8 cellular contexts compared by ENCODE assay signal in the genomic region with DNA sequence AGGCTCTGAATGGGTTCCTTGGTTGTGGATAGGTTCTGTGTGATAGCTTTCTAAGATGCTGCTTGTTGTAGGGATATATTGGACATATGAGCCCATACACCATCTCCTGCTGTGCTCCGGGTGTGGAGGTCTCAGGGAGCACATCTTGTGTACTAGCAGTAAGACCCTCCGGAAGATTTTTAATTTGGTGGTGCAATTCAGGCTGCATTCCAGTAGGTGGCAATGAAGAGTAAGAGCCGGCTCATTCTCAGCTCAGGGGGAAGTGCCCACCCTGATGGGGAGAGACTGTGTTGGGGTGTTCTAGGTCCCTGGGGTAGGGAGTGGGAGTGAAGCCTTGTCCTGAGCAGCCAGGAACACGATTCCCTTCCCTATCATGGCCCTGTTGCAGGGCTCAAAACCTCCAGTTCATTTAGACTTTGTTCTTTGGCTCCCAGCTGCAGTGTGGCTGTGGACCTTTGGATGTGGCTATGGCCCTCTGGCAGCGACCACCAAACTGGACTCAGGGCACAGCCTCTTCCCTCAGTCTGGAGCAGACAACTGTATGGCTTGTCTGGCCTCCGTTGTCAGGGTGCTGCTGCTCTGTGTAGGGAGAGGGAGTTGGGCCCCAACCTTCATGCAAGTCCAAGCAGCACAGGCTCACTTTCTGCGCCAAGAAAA.
DNase-seq lines count a peak whose midpoint lies in the region; ATAC-seq, FAIRE-seq and TF ChIP-seq lines count a peak whose summit lies in the region.

No MANE protein-coding gene starts in this region.

- no peaks in the 10 kb centered on the region for H3K4me1 ChIP-seq in endodermal cell (ENCODE audit: control insufficient read depth, insufficient read depth, low read length)

- no peaks in the 10 kb centered on the region for H3K4me1 Mint-ChIP-seq in activated naive CD8-positive, alpha-beta T cell treated with anti-CD3 and anti-CD28 coated beads for 36 hours
- H3K4me1 Mint-ChIP-seq in activated naive CD8-positive, alpha-beta T cell treated with anti-CD3 and anti-CD28 coated beads, Interleukin-2, amount 50 U/mL, for 24 hours: no peaks in the 10 kb centered on the region
- no peaks in the 10 kb centered on the region for H3K4me1 Mint-ChIP-seq in endodermal cell

- peaks cover 16% of the 10 kb centered on the region for H3K27me3 Mint-ChIP-seq in activated naive CD8-positive, alpha-beta T cell treated with anti-CD3 and anti-CD28 coated beads for 36 hours
- H3K27me3 Mint-ChIP-seq in activated naive CD8-positive, alpha-beta T cell treated with anti-CD3 and anti-CD28 coated beads, Interleukin-2, amount 50 U/mL, for 24 hours: peaks cover 14% of the 10 kb centered on the region
- H3K27me3 Mint-ChIP-seq in endodermal cell (ENCODE audit: insufficient read depth): no peaks in the 10 kb centered on the region

- no peak overlapping the region for H3K27ac ChIP-seq in endodermal cell (ENCODE audit: low read depth, low read length)

- 36 to 64% methylated on average over 3 to 7 of the region's 7 CpGs for WGBS in endodermal cell (ENCODE audit: insufficient coverage in 1 of 2, insufficient read length in 1 of 2), 2 experiments

- H3K9me3 ChIP-seq in MG63 (no peaks in the 10 kb centered on the region), endodermal cell (ENCODE audit: control insufficient read depth, low read length) (no peaks in the 10 kb centered on the region)

- no peak for ATAC-seq in activated naive CD8-positive, alpha-beta T cell treated with anti-CD3 and anti-CD28 coated beads, Interleukin-2, amount 50 U/mL, for 24 hours

- H3K36me3 ChIP-seq in MG63: no peaks in the 10 kb centered on the region
- H3K36me3 ChIP-seq in endodermal cell (ENCODE audit: control insufficient read depth, insufficient read depth, low read length): no peaks in the 10 kb centered on the region

- no peak overlapping the region for H3K4me3 Mint-ChIP-seq in activated naive CD8-positive, alpha-beta T cell treated with anti-CD3 and anti-CD28 coated beads for 36 hours
- H3K4me3 Mint-ChIP-seq in activated naive CD8-positive, alpha-beta T cell treated with anti-CD3 and anti-CD28 coated beads, Interleukin-2, amount 50 U/mL, for 24 hours: no peak overlapping the region
- no peak overlapping the region for H3K4me3 Mint-ChIP-seq in endodermal cell

- no peak for FAIRE-seq in RCC 7860 (lab: Jason Lieb, UNC)

- TF ChIP-seq CTCF in endodermal cell (conservative IDR thresholded peaks at IDR 0.05) (peak; percentile 85), retinal pigment epithelial cell (conservative IDR thresholded peaks at IDR 0.05; ENCODE audit: low read depth, low read length) (peak; percentile 76)

- H3K36me3 Mint-ChIP-seq in activated naive CD8-positive, alpha-beta T cell treated with anti-CD3 and anti-CD28 coated beads for 36 hours: no peaks in the 10 kb centered on the region
- H3K36me3 Mint-ChIP-seq in activated naive CD8-positive, alpha-beta T cell treated with anti-CD3 and anti-CD28 coated beads, Interleukin-2, amount 50 U/mL, for 24 hours (ENCODE audit: low read depth): no peaks in the 10 kb centered on the region
- H3K36me3 Mint-ChIP-seq in endodermal cell (ENCODE audit: low read depth): no peaks in the 10 kb centered on the region

- peak; percentile 1 for DNase-seq in activated naive CD8-positive, alpha-beta T cell treated with anti-CD3 and anti-CD28 coated beads for 36 hours
- no peak for DNase-seq in activated naive CD8-positive, alpha-beta T cell treated with anti-CD3 and anti-CD28 coated beads, Interleukin-2, amount 50 U/mL, for 24 hours
- DNase-seq in MG63 (peak; percentile 3), endodermal cell (peak; percentile 74), retinal pigment epithelial cell (ENCODE audit: low read depth) (no peak), DMS79 treated with DMSO at 0.1 percent for 48 hours (lab: John Stamatoyannopoulos, UW) (no peak), A172 (ENCODE audit: low spot score) (no peak), RCC 7860 (ENCODE audit: low spot score) (no peak)

- no peak overlapping the region for H3K27ac Mint-ChIP-seq in activated naive CD8-positive, alpha-beta T cell treated with anti-CD3 and anti-CD28 coated beads for 36 hours
- no peak overlapping the region for H3K27ac Mint-ChIP-seq in activated naive CD8-positive, alpha-beta T cell treated with anti-CD3 and anti-CD28 coated beads, Interleukin-2, amount 50 U/mL, for 24 hours
- H3K27ac Mint-ChIP-seq in endodermal cell: no peak overlapping the region

- no peak overlapping the region for H3K9ac ChIP-seq in endodermal cell (ENCODE audit: extremely low read depth, low read length, poor library complexity, severe bottlenecking)

- H3K9me3 Mint-ChIP-seq in activated naive CD8-positive, alpha-beta T cell treated with anti-CD3 and anti-CD28 coated beads for 36 hours: no peaks in the 10 kb centered on the region
- H3K9me3 Mint-ChIP-seq in activated naive CD8-positive, alpha-beta T cell treated with anti-CD3 and anti-CD28 coated beads, Interleukin-2, amount 50 U/mL, for 24 hours: no peaks in the 10 kb centered on the region
- H3K9me3 Mint-ChIP-seq in endodermal cell: no peaks in the 10 kb centered on the region

- no peak overlapping the region for H3K4me3 ChIP-seq in MG63
- H3K4me3 ChIP-seq in endodermal cell (ENCODE audit: low read length): no peak overlapping the region
- H3K4me3 ChIP-seq in retinal pigment epithelial cell (ENCODE audit: low read length): no peak overlapping the region

- H3K27me3 ChIP-seq in MG63 (no peaks in the 10 kb centered on the region; the same call in 1 of the 2 replicates), endodermal cell (ENCODE audit: control insufficient read depth, insufficient read depth, low read length, poor library complexity, severe bottlenecking) (no peaks in the 10 kb centered on the region)

Comparison
In these comparisons a context has a peak if more than half of its experiments do, and no peak if none do; other contexts are left out.
1. DNase-seq: peak in activated naive CD8-positive, alpha-beta T cell treated with anti-CD3 and anti-CD28 coated beads for 36 hours (single experiment), MG63 (single experiment) and endodermal cell (single experiment); none in activated naive CD8-positive, alpha-beta T cell treated with anti-CD3 and anti-CD28 coated beads, Interleukin-2, amount 50 U/mL, for 24 hours (single experiment), retinal pigment epithelial cell (single experiment), DMS79 treated with DMSO at 0.1 percent for 48 hours (single experiment), A172 (single experiment) and RCC 7860 (single experiment).